In the genomic region with DNA sequence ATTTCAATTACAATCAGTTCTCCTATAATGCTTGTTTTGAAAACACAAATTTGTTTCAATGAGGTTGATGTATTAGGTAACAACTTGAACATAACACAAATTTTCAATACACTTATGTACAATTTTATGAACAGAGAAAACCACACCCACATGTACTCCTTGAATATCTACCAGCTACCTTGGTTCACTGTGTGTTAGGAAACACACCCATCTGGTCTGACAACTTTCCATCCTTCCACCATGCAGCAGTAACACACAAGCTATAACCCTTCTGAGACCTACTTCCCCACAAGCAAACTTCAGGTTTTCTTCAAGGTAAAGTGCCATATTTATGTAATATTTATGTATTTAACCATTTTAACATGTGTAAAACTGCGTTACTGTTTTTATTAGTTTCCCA, we compare ENCODE assay signal across 21 cellular contexts. TPM values are rescaled to one million over a fixed set of nuclear protein-coding genes. Genes with fewer than 3 reads are reported as not detected.
DNase-seq lines count a peak whose midpoint lies in the region; ATAC-seq, FAIRE-seq and TF ChIP-seq lines count a peak whose summit lies in the region.
"Had no signal": no experiment of that assay in that cellular context is flagged by ENCODE, and none has a peak within 500 bp of the region (broad histone marks: within the 10 kb centered on the region; RNA-seq: fewer than 3 reads in every experiment).

No MANE protein-coding gene starts in this region.

- no peaks in the 10 kb centered on the region for H3F3A ChIP-seq in PC-3 (ENCODE audit: low read length, unreplicated experiment)

- no peak for TF ChIP-seq EP300 in esophagus muscularis mucosa (IDR thresholded peaks at IDR 0.05)

- no peaks in the 10 kb centered on the region for H3K9me2 ChIP-seq in PC-3 (replicated peaks; ENCODE audit: low read length)

- CTCF ChIA-PET in PC-3 (lab: Charles Lee): no interaction called here

- H3K9me3 ChIP-seq in PC-3 (ENCODE audit: low read length) (no peaks in the 10 kb centered on the region), prostate gland (no peaks in the 10 kb centered on the region), esophagus muscularis mucosa (no peaks in the 10 kb centered on the region)
- H3K9me3 ChIP-seq: A549, BE2C, Caco-2 had no signal

- H3K9ac ChIP-seq in PC-3 (ENCODE audit: low read length): no peak overlapping the region
- H3K9ac ChIP-seq: GM23248 had no signal

- no peak overlapping the region for H3K4me2 ChIP-seq in PC-3 (ENCODE audit: low read length)
- H3K4me2 ChIP-seq: A549 had no signal

- no peak overlapping the region for H2AFZ ChIP-seq in PC-3 (ENCODE audit: low read length)
- H2AFZ ChIP-seq: GM23248 had no signal

- intact Hi-C loops in PC-3 (cut with micrococcal nuclease) (no loop called here), prostate gland (cut with DNase I) (no loop called here), esophagus muscularis mucosa (cut with DNase I) (no loop called here)

- H3K4me3 ChIP-seq in PC-3 (ENCODE audit: low read length): no peak overlapping the region
- no peak overlapping the region for H3K4me3 ChIP-seq in prostate gland
- no peak overlapping the region for H3K4me3 ChIP-seq in esophagus muscularis mucosa
- H3K4me3 ChIP-seq: A549, GM23248 had no signal

- FAIRE-seq in H54 (lab: Jason Lieb, UNC): peak; percentile 55
- FAIRE-seq: A549, G401.6, GM12891, HepG2, HTR-8/SVneo had no signal

- H3K4me1 ChIP-seq in PC-3 (ENCODE audit: insufficient read depth, low read length): no peaks in the 10 kb centered on the region
- no peaks in the 10 kb centered on the region for H3K4me1 ChIP-seq in prostate gland (replicated peaks)
- no peaks in the 10 kb centered on the region for H3K4me1 ChIP-seq in esophagus muscularis mucosa
- H3K4me1 ChIP-seq: A549, BE2C, Caco-2 had no signal

- TF ChIP-seq CTCF in PC-3 (conservative IDR thresholded peaks at IDR 0.05; ENCODE audit: low read depth, low read length) (no peak), prostate gland (IDR thresholded peaks at IDR 0.05) (no peak), esophagus muscularis mucosa (IDR thresholded peaks at IDR 0.05) (no peak)

- H3K27ac ChIP-seq in PC-3 (ENCODE audit: low read length): no peak overlapping the region
- no peak overlapping the region for H3K27ac ChIP-seq in prostate gland
- no peak overlapping the region for H3K27ac ChIP-seq in esophagus muscularis mucosa (replicated peaks in 1 of 4)
- H3K27ac ChIP-seq: A549, C4-2B, GM23248 had no signal

- H3K36me3 ChIP-seq in PC-3 (ENCODE audit: low read depth, low read length): no peaks in the 10 kb centered on the region
- H3K36me3 ChIP-seq in prostate gland: no peaks in the 10 kb centered on the region
- H3K36me3 ChIP-seq in esophagus muscularis mucosa: peaks cover 0 to 54% (median 10%) of the 10 kb centered on the region in 4 donors
- H3K36me3 ChIP-seq: BE2C had no signal

- no peak for ATAC-seq in PC-3
- peak; percentile 62 for ATAC-seq in esophagus mucosa
- ATAC-seq: A549; CD8-positive, alpha-beta T cell; HepG2 had no signal

- TF ChIP-seq POLR2A in H54 (IDR thresholded peaks at IDR 0.05; ENCODE audit: low read depth, low read length) (no peak), prostate gland (IDR thresholded peaks at IDR 0.05) (no peak), esophagus muscularis mucosa (IDR thresholded peaks at IDR 0.05; ENCODE audit: low read depth) (no peak)

- DNase-seq in H54 (ENCODE audit: insufficient read length, low spot score): no peak
- DNase-seq in PC-3: peak; percentile 27
- DNase-seq in prostate gland (ENCODE audit: low spot score): peak; percentile 20
- DNase-seq in T-helper 2 cell: no peak
- no peak for DNase-seq in esophagus muscularis mucosa (ENCODE audit: extremely low spot score)
- DNase-seq in activated CD4-positive, CD25-positive, alpha-beta regulatory T cell (lab: John Stamatoyannopoulos, UW): no peak
- DNase-seq in NCI-H82 (lab: John Stamatoyannopoulos, UW): no peak
- DNase-seq: BE2C; Caco-2; CD8-positive, alpha-beta T cell; DMS79 treated with DMSO at 0.1 percent for 48 hours; EL; GM23248; H9 had no signal

- no peaks in the 10 kb centered on the region for H4K20me1 ChIP-seq in PC-3 (ENCODE audit: low read length)

- H3K79me2 ChIP-seq in PC-3 (ENCODE audit: low read length): no peaks in the 10 kb centered on the region

- WGBS in prostate gland: 54% methylated on average over 1 of the region's 1 CpG
- 93% methylated on average over 1 of the region's 1 CpG for WGBS in esophagus muscularis mucosa

- BruUV-seq in PC-3 (replicated peaks; lab: Mats Ljungman, UMichigan): no TSS peak

- no peaks in the 10 kb centered on the region for H3K27me3 ChIP-seq in PC-3 (ENCODE audit: low read length)
- no peaks in the 10 kb centered on the region for H3K27me3 ChIP-seq in prostate gland (replicated peaks; ENCODE audit: insufficient read depth)
- no peaks in the 10 kb centered on the region for H3K27me3 ChIP-seq in esophagus muscularis mucosa
- H3K27me3 ChIP-seq: BE2C had no signal

- POLR2A ChIA-PET in PC-3 (lab: Charles Lee; ENCODE audit: unreplicated experiment): no interaction called here

RNA-seq across cellular contexts. Expression of a gene that starts 36.4 kb away (rescaled TPM):
- total RNA-seq in PC-3 (2014; rRNA removed) (105 and 111 TPM in 2 replicates), esophagus mucosa (83.3 TPM), prostate gland (100 to 1,000 TPM; 106 to 155 TPM), esophagus muscularis mucosa (100 to 1,000 TPM; 112 to 123 (median 119) TPM)

Comparison
In these comparisons a context has a peak if more than half of its experiments do, and no peak if none do; other contexts are left out.
1. DNase-seq: peak in PC-3 (single experiment) and prostate gland (single experiment); none in H54 (single experiment), T-helper 2 cell (0 of 5), esophagus muscularis mucosa (single experiment), activated CD4-positive, CD25-positive, alpha-beta regulatory T cell (0 of 4) and NCI-H82 (single experiment).